Comparison of ENCODE assay signal across 20 cellular contexts in genomic region chr12:118694128-118694775, GRCh38.
A peak's percentile ranks its signal among the peaks of the same experiment; 100 is the strongest.
DNase-seq lines count a peak whose midpoint lies in the region; ATAC-seq and TF ChIP-seq lines count a peak whose summit lies in the region.
"Had no signal": no experiment of that assay in that cellular context is flagged by ENCODE, and none has a peak within 500 bp of the region (broad histone marks: within the 10 kb centered on the region; RNA-seq: fewer than 3 reads in every experiment).

No MANE protein-coding gene starts in this region.

- H3K36me3 ChIP-seq in right atrium auricular region (no peaks in the 10 kb centered on the region), left ventricle myocardium inferior (no peaks in the 10 kb centered on the region), sigmoid colon (no peaks in the 10 kb centered on the region)
- H3K36me3 ChIP-seq: BE2C had no signal

- H3K9me3 ChIP-seq in right atrium auricular region (no peaks in the 10 kb centered on the region), left ventricle myocardium inferior (replicated peaks) (no peaks in the 10 kb centered on the region), sigmoid colon (no peaks in the 10 kb centered on the region)
- H3K9me3 ChIP-seq: BE2C had no signal

- H3K27ac ChIP-seq in right atrium auricular region (no peak overlapping the region), left ventricle myocardium inferior (replicated peaks) (no peak overlapping the region), sigmoid colon (peak overlapping the region in 3 of 4 donors; percentile 17 to 38 (median 23))

- DNase-seq in Right ventricle myocardium superior: peak; percentile 39
- no peak for DNase-seq in right atrium auricular region (ENCODE audit: low spot score)
- peak; percentile 15 for DNase-seq in left ventricle myocardium inferior
- DNase-seq in islet precursor cell: peak; percentile 40
- peak; percentile 78 for DNase-seq in sigmoid colon
- DNase-seq: ACHN; BE2C; C1 segment of cervical spinal cord; CD4-positive, CD25-positive, alpha-beta regulatory T cell; CD8-positive, alpha-beta memory T cell; COR-L47; DMS 273 treated with DMSO at 0.1 percent for 48 hours; DMS53; DND-41; EL; H9 had no signal

- H3K27me3 ChIP-seq in right atrium auricular region: no peaks in the 10 kb centered on the region
- H3K27me3 ChIP-seq in left ventricle myocardium inferior (ENCODE audit: low read depth): peaks cover 6% of the 10 kb centered on the region
- no peaks in the 10 kb centered on the region for H3K27me3 ChIP-seq in sigmoid colon
- H3K27me3 ChIP-seq: BE2C had no signal

- WGBS in sigmoid colon, 2 donors: 71 to 76% methylated on average over 11 of the region's 11 CpGs

- peak in 3 of 4 donors; percentile 14 to 59 (median 33) for TF ChIP-seq EP300 in sigmoid colon (IDR thresholded peaks at IDR 0.05)

- ATAC-seq in Right ventricle myocardium superior (ENCODE audit: poor library complexity): peak; percentile 53
- ATAC-seq in HG03159 (IDR thresholded peaks at IDR 0.05; ENCODE audit: unreplicated experiment): no peak
- ATAC-seq in HG02973 (IDR thresholded peaks at IDR 0.05; ENCODE audit: unreplicated experiment): no peak
- ATAC-seq: GM12878, HepG2 had no signal

- no peak for TF ChIP-seq POLR2A in sigmoid colon (IDR thresholded peaks at IDR 0.05)

- H3K4me1 ChIP-seq in right atrium auricular region (no peaks in the 10 kb centered on the region), left ventricle myocardium inferior (no peaks in the 10 kb centered on the region), sigmoid colon (peaks cover 0 to 11% (median 6%) of the 10 kb centered on the region in 4 donors)
- H3K4me1 ChIP-seq: BE2C had no signal

- no peak overlapping the region for H3K4me3 ChIP-seq in right atrium auricular region
- H3K4me3 ChIP-seq in left ventricle myocardium inferior: no peak overlapping the region
- no peak overlapping the region for H3K4me3 ChIP-seq in sigmoid colon
- H3K4me3 ChIP-seq: GM12878 had no signal

- intact Hi-C loops in Right ventricle myocardium superior (cut with DNase I) (no loop called here), left ventricle myocardium inferior (cut with micrococcal nuclease) (no loop called here), sigmoid colon (cut with DNase I) (no loop called here)

- TF ChIP-seq CTCF in right atrium auricular region (IDR thresholded peaks at IDR 0.05): no peak
- TF ChIP-seq CTCF in left ventricle myocardium inferior (IDR thresholded peaks at IDR 0.05; ENCODE audit: borderline replicate concordance): no peak
- no peak for TF ChIP-seq CTCF in sigmoid colon (IDR thresholded peaks at IDR 0.05)

Comparison
In these comparisons a context has a peak if more than half of its experiments do, and no peak if none do; other contexts are left out.
1. H3K27ac ChIP-seq: peak in sigmoid colon (3 of 4); none in right atrium auricular region (0 of 2) and left ventricle myocardium inferior (single experiment).